In genomic region chr9:93036887-93037475, GRCh38 we compare ENCODE assay signal across 18 cellular contexts. TPM values are rescaled to one million over a fixed set of nuclear protein-coding genes. Genes with fewer than 3 reads are reported as not detected.
A peak's percentile ranks its signal among the peaks of the same experiment; 100 is the strongest.
DNase-seq lines count a peak whose midpoint lies in the region; ATAC-seq and TF ChIP-seq lines count a peak whose summit lies in the region.
"Had no signal": no experiment of that assay in that cellular context is flagged by ENCODE, and none has a peak within 500 bp of the region (broad histone marks: within the 10 kb centered on the region; RNA-seq: fewer than 3 reads in every experiment).

No MANE protein-coding gene starts in this region.

- H3K27ac ChIP-seq in CD8-positive, alpha-beta T cell (ENCODE audit: low read depth, low read length): no peak overlapping the region
- no peak overlapping the region for H3K27ac ChIP-seq in GM23338 (ENCODE audit: low read depth)
- no peak overlapping the region for H3K27ac ChIP-seq in neural progenitor cell
- H3K27ac ChIP-seq: KMS-11, PC-9, right atrium auricular region had no signal

- H3K4me2 ChIP-seq in GM23338 (no peak overlapping the region), neural progenitor cell (no peak overlapping the region)
- H3K4me2 ChIP-seq: KMS-11, PC-9 had no signal

- no peaks in the 10 kb centered on the region for H3K9me3 ChIP-seq in CD8-positive, alpha-beta T cell (ENCODE audit: low read length)
- H3K9me3 ChIP-seq in neural progenitor cell (ENCODE audit: low read depth): no peaks in the 10 kb centered on the region
- H3K9me3 ChIP-seq: right atrium auricular region had no signal

- H3K9me2 ChIP-seq in GM23338 (ENCODE audit: insufficient read depth): 0 out of 2 replicates have a peak, but pooled peaks cover 4% of the 10 kb centered on the region

- no peak for DNase-seq in CD8-positive, alpha-beta T cell
- DNase-seq in GM23338 (ENCODE audit: low spot score) (no peak), astrocyte of the cerebellum (ENCODE audit: low read depth) (no peak), neural progenitor cell (ENCODE audit: low spot score) (peak; percentile 33), NOMO-1 treated with DMSO at 0.1 percent for 48 hours (lab: John Stamatoyannopoulos, UW; ENCODE audit: unreplicated experiment) (no peak), COLO829 (ENCODE audit: low spot score) (no peak), NCI-H524 treated with DMSO at 0.1 percent for 48 hours (lab: John Stamatoyannopoulos, UW) (no peak), NCI-H1105 (lab: John Stamatoyannopoulos, UW) (no peak)
- DNase-seq: activated CD4-positive, CD25-positive, alpha-beta regulatory T cell; activated T-cell treated with anti-CD3 and anti-CD28 coated beads, Interleukin-2, amount 50 U/mL, for 4 hours; naive B cell; NCI-H1436; PC-9; stimulated activated CD8-positive, alpha-beta memory T cell treated with anti-CD3 and anti-CD28 coated beads, Interleukin-4, amount 100 ng/mL, for 48 hours had no signal

- TF ChIP-seq CTCF in CD8-positive, alpha-beta T cell (IDR thresholded peaks at IDR 0.05): no peak
- TF ChIP-seq CTCF in GM23338 (conservative IDR thresholded peaks at IDR 0.05; ENCODE audit: low read depth in 2 of 2): peak; percentile 16 to 35; a peak in 2 of 4 replicates
- TF ChIP-seq CTCF in astrocyte of the cerebellum (IDR thresholded peaks at IDR 0.05; ENCODE audit: low read depth, low read length, missing control alignments): peak; percentile 33
- peak; percentile 44 for TF ChIP-seq CTCF in neural progenitor cell (IDR thresholded peaks at IDR 0.05)

- H3K4me1 Mint-ChIP-seq in CD8-positive, alpha-beta T cell (ENCODE audit: low read depth): peaks cover 63% of the 10 kb centered on the region
- H3K4me1 Mint-ChIP-seq in GM23338 (peaks cover 11% of the 10 kb centered on the region), neural progenitor cell (peaks cover 13% of the 10 kb centered on the region)

- intact Hi-C loops in CD8-positive, alpha-beta T cell (cut with DNase I, micrococcal nuclease): no loop called here

- H4K20me1 ChIP-seq in GM23338 (replicated peaks; ENCODE audit: insufficient read depth) (no peaks in the 10 kb centered on the region), neural progenitor cell (ENCODE audit: low read depth) (no peaks in the 10 kb centered on the region)

- H3K4me1 ChIP-seq in CD8-positive, alpha-beta T cell (ENCODE audit: insufficient read depth, low read length): peaks cover 55% of the 10 kb centered on the region
- H3K4me1 ChIP-seq in GM23338 (ENCODE audit: insufficient read depth) (no peaks in the 10 kb centered on the region), neural progenitor cell (no peaks in the 10 kb centered on the region)
- H3K4me1 ChIP-seq: right atrium auricular region had no signal

- H3K27me3 ChIP-seq in CD8-positive, alpha-beta T cell (ENCODE audit: insufficient read depth, low read length): no peaks in the 10 kb centered on the region
- H3K27me3 ChIP-seq in GM23338 (ENCODE audit: insufficient read depth): no peaks in the 10 kb centered on the region
- H3K27me3 ChIP-seq in neural progenitor cell: no peaks in the 10 kb centered on the region
- H3K27me3 ChIP-seq: right atrium auricular region had no signal

- in situ Hi-C loops in astrocyte of the cerebellum (cut with HindIII; ENCODE audit: low sequenced_read_pairs): no loop called here

- no peaks in the 10 kb centered on the region for H3K27me3 Mint-ChIP-seq in CD8-positive, alpha-beta T cell (ENCODE audit: low read depth)
- peaks cover 7% of the 10 kb centered on the region for H3K27me3 Mint-ChIP-seq in GM23338 (ENCODE audit: insufficient read depth, low read depth, poor library complexity)
- peaks cover 9% of the 10 kb centered on the region for H3K27me3 Mint-ChIP-seq in neural progenitor cell (ENCODE audit: insufficient read depth, low read depth)
- H3K27me3 Mint-ChIP-seq: naive B cell had no signal

- H2AFZ ChIP-seq in GM23338 (no peak overlapping the region), neural progenitor cell (replicated peaks) (no peak overlapping the region)
- H2AFZ ChIP-seq: PC-9 had no signal

- no peak overlapping the region for H3K9ac ChIP-seq in neural progenitor cell
- H3K9ac ChIP-seq: KMS-11 had no signal

- peak overlapping the region; percentile 86 for H3K27ac Mint-ChIP-seq in CD8-positive, alpha-beta T cell
- H3K27ac Mint-ChIP-seq in GM23338 (no peak overlapping the region), neural progenitor cell (no peak overlapping the region)

- no peaks in the 10 kb centered on the region for H3K9me3 Mint-ChIP-seq in CD8-positive, alpha-beta T cell
- H3K9me3 Mint-ChIP-seq in GM23338: 0 out of 3 replicates have a peak, but pooled peaks cover 5% of the 10 kb centered on the region
- peaks cover 4% of the 10 kb centered on the region for H3K9me3 Mint-ChIP-seq in neural progenitor cell
- H3K9me3 Mint-ChIP-seq: activated T-cell treated with anti-CD3 and anti-CD28 coated beads, Interleukin-2, amount 50 U/mL, for 4 hours; naive B cell had no signal

- H3K79me2 ChIP-seq in GM23338 (replicated peaks; ENCODE audit: insufficient read depth) (no peaks in the 10 kb centered on the region), neural progenitor cell (ENCODE audit: low read depth) (no peaks in the 10 kb centered on the region)

- peaks cover 37% of the 10 kb centered on the region for H3K36me3 Mint-ChIP-seq in CD8-positive, alpha-beta T cell
- H3K36me3 Mint-ChIP-seq in GM23338 (ENCODE audit: low read depth) (no peaks in the 10 kb centered on the region), neural progenitor cell (no peaks in the 10 kb centered on the region)

- CTCF ChIA-PET in CD8-positive, alpha-beta T cell (lab: Charles Lee): interaction anchor here (0.6 to 2.4 kb wide), 8 partner anchors 9 to 72 kb away, joined by 3 to 11 read pairs (median 4); no protein-coding TSS in a partner anchor

- POLR2A ChIA-PET in CD8-positive, alpha-beta T cell (lab: Charles Lee): interaction anchor here (1.1 to 2.6 kb wide), 3 partner anchors 8 to 21 kb away, joined by 3 to 17 read pairs (median 4); no protein-coding TSS in a partner anchor

- no peaks in the 10 kb centered on the region for H3F3A ChIP-seq in GM23338 (replicated peaks; ENCODE audit: low read depth)
- H3F3A ChIP-seq in neural progenitor cell (ENCODE audit: low read depth): no peaks in the 10 kb centered on the region

- ATAC-seq in CD8-positive, alpha-beta T cell: peak; percentile 14
- peak; percentile 12; the same call in 2 of the 3 replicates for ATAC-seq in GM23338

- H3K4me3 Mint-ChIP-seq in CD8-positive, alpha-beta T cell: no peak overlapping the region
- H3K4me3 Mint-ChIP-seq in GM23338 (no peak overlapping the region), neural progenitor cell (no peak overlapping the region)
- H3K4me3 Mint-ChIP-seq: activated T-cell treated with anti-CD3 and anti-CD28 coated beads, Interleukin-2, amount 50 U/mL, for 4 hours; naive B cell had no signal

- H3K36me3 ChIP-seq in CD8-positive, alpha-beta T cell (ENCODE audit: insufficient read depth, low read length): peaks cover 40% of the 10 kb centered on the region
- H3K36me3 ChIP-seq in GM23338 (ENCODE audit: insufficient read depth): no peaks in the 10 kb centered on the region; the same call in 1 of the 2 replicates
- no peaks in the 10 kb centered on the region for H3K36me3 ChIP-seq in neural progenitor cell
- H3K36me3 ChIP-seq: right atrium auricular region had no signal

- H3K4me3 ChIP-seq in CD8-positive, alpha-beta T cell (ENCODE audit: low read depth, low read length): no peak overlapping the region
- H3K4me3 ChIP-seq in GM23338: no peak overlapping the region
- no peak overlapping the region for H3K4me3 ChIP-seq in astrocyte of the cerebellum (ENCODE audit: low read depth, low read length)
- H3K4me3 ChIP-seq in neural progenitor cell: no peak overlapping the region
- H3K4me3 ChIP-seq: PC-9, right atrium auricular region had no signal

TF ChIP-seq in GM23338, 12 proteins besides CTCF, POLR2A, EP300 and RAD21 (continues in another document):
- TF ChIP-seq ZNF331 (CRISPR knock-in tag; IDR thresholded peaks at IDR 0.05; ENCODE audit: low read depth) (no peak), REST (IDR thresholded peaks at IDR 0.05; ENCODE audit: unreplicated experiment) (no peak), JUNB (IDR thresholded peaks at IDR 0.05; ENCODE audit: unreplicated experiment) (no peak), CREB1 (CRISPR knock-in tag; IDR thresholded peaks at IDR 0.05; ENCODE audit: low read depth) (no peak), NANOG (IDR thresholded peaks at IDR 0.05; ENCODE audit: borderline replicate concordance) (no peak)

RNA-seq across cellular contexts. Expression of gene SUSD3, which starts 21.5 kb away (rescaled TPM):
- total RNA-seq in CD8-positive, alpha-beta T cell: 10 to 100 TPM; 20.6 to 22.7 TPM
- total RNA-seq in GM23338 (2014; rRNA removed; shearing (Covaris generic)): 13.5 and 20.1 TPM in 2 replicates
- 6.9 and 8.3 TPM in 2 replicates for polyA plus RNA-seq in GM23338 (2016; fragmentation: Nextera tagmentation; extraction: Ambion mirVana)
- total RNA-seq in neural progenitor cell (ENCODE audit: low replicate concordance): 1.8 TPM in 1 of 2 replicates, not detected in the other
- total RNA-seq: astrocyte, dermis microvascular lymphatic vessel endothelial cell had no signal

RNA-seq across cellular contexts. Expression of gene CARD19, which starts 59.0 kb away (rescaled TPM):
- 10 to 100 TPM; 72.1 to 78.0 TPM for total RNA-seq in CD8-positive, alpha-beta T cell
- 24.7 and 36.8 TPM in 2 replicates for total RNA-seq in GM23338 (2014; rRNA removed; shearing (Covaris generic))
- 48.3 and 48.9 TPM in 2 replicates for polyA plus RNA-seq in GM23338 (2016; fragmentation: Nextera tagmentation; extraction: Ambion mirVana)
- 12.3 and 33.4 TPM in 2 replicates for total RNA-seq in neural progenitor cell (ENCODE audit: low replicate concordance)
